1 cellular context compared by ENCODE assay signal in the genomic region with DNA sequence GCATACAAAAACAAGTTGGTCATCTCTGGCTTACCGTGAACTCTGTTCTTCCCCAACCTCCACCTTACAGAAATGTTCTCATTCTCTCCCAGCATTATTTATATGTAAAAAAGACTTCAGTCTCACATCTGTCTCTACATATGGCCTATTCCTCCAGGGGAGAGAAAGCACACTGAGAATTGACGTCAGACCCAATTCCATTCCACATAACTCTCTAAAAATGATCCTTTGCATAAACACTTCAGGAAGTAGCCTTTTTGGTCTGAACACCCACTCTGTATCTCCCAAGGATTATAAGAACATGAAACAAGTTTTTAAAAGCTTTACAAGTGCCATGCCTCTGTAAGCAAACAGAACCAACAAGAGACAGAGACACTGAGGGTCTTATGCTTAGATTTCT.
TF ChIP-seq lines count a peak whose summit lies in the region.

No MANE protein-coding gene starts in this region.

TF ChIP-seq in IMR-90, 13 proteins besides CTCF, POLR2A, EP300 and RAD21:
- TF ChIP-seq NFE2L2 (IDR thresholded peaks at IDR 0.05; ENCODE audit: low read depth, low read length) = no peak
